24 cellular contexts compared by ENCODE assay signal in genomic region chr15:75371486-75371885, GRCh38. TPM values are rescaled to one million over a fixed set of nuclear protein-coding genes. Genes with fewer than 3 reads are reported as not detected.
DNase-seq lines count a peak whose midpoint lies in the region; ATAC-seq and TF ChIP-seq lines count a peak whose summit lies in the region.
"Had no signal": no experiment of that assay in that cellular context is flagged by ENCODE, and none has a peak within 500 bp of the region (broad histone marks: within the 10 kb centered on the region; RNA-seq: fewer than 3 reads in every experiment).

No MANE protein-coding gene starts in this region.

- no peak overlapping the region for H3K9ac ChIP-seq in mammary epithelial cell (ENCODE audit: insufficient read depth, low read length)
- H3K9ac ChIP-seq: GM23248 had no signal

- H3K27ac ChIP-seq in mammary epithelial cell (ENCODE audit: insufficient read depth, low read depth, low read length) = no peak overlapping the region
- no peak overlapping the region for H3K27ac ChIP-seq in breast epithelium
- H3K27ac ChIP-seq: BLaER1 treated with 17β-estradiol and CSF1 and Interleukin-3, amounts not matched to agents 10 nM and 100 nM; GM23248; SJCRH30 had no signal

- DNase-seq in activated CD8-positive, alpha-beta T cell treated with anti-CD3 and anti-CD28 coated beads for 36 hours = no peak
- no peak for DNase-seq in activated CD8-positive, alpha-beta T cell treated with anti-CD3 and anti-CD28 coated beads, Interleukin-2, amount 10 ng/mL, durations not matched to agents 7 days and 5 days
- peak; percentile 53 for DNase-seq in mammary epithelial cell
- no peak for DNase-seq in breast epithelium (ENCODE audit: low spot score in 2 of 2)
- no peak for DNase-seq in T-helper 17 cell
- DNase-seq: 8988T; CD4-positive, alpha-beta memory T cell; DMS153; GM23248; MG63; NCI-H1417; NCI-H1694 treated with DMSO at 0.1 percent for 48 hours; NCI-H2081 treated with DMSO at 0.1 percent for 48 hours; NCI-H2171 treated with DMSO at 0.1 percent for 48 hours; NCI-H524 treated with DMSO at 0.1 percent for 48 hours; NCI-H82; SJCRH30 had no signal

- peak overlapping the region; percentile 44 for H3K27ac Mint-ChIP-seq in activated CD8-positive, alpha-beta T cell treated with anti-CD3 and anti-CD28 coated beads for 36 hours
- no peak overlapping the region for H3K27ac Mint-ChIP-seq in activated CD8-positive, alpha-beta T cell treated with anti-CD3 and anti-CD28 coated beads, Interleukin-2, amount 10 ng/mL, durations not matched to agents 7 days and 5 days
- H3K27ac Mint-ChIP-seq in T-helper 17 cell = no peak overlapping the region

- no peak overlapping the region for H3K4me2 ChIP-seq in mammary epithelial cell (ENCODE audit: insufficient read depth, low read depth, low read length)

- H3K27me3 ChIP-seq in mammary epithelial cell (ENCODE audit: insufficient read depth, low read length) = no peaks in the 10 kb centered on the region
- H3K27me3 ChIP-seq in breast epithelium = no peaks in the 10 kb centered on the region
- H3K27me3 ChIP-seq: BLaER1 treated with 17β-estradiol and CSF1 and Interleukin-3, amounts not matched to agents 10 nM and 100 nM; MG63; SJCRH30 had no signal

- intact Hi-C loops in activated CD8-positive, alpha-beta T cell treated with anti-CD3 and anti-CD28 coated beads for 36 hours (cut with micrococcal nuclease) = no loop called here
- intact Hi-C loops in mammary epithelial cell (cut with micrococcal nuclease) (no loop called here), breast epithelium (cut with DNase I; ENCODE audit: low total_unique reads) (no loop called here)

- in situ Hi-C loops in mammary epithelial cell (cut with MboI; ENCODE audit: low sequenced_read_pairs in 2 of 2) = no loop called here

- H4K20me1 ChIP-seq in mammary epithelial cell (ENCODE audit: insufficient read depth, low read length) = no peaks in the 10 kb centered on the region

- TF ChIP-seq POLR2A in breast epithelium (IDR thresholded peaks at IDR 0.05) = no peak

- peaks cover 23% of the 10 kb centered on the region for H3K4me1 Mint-ChIP-seq in activated CD8-positive, alpha-beta T cell treated with anti-CD3 and anti-CD28 coated beads for 36 hours (ENCODE audit: low read depth)
- H3K4me1 Mint-ChIP-seq in activated CD8-positive, alpha-beta T cell treated with anti-CD3 and anti-CD28 coated beads, Interleukin-2, amount 10 ng/mL, durations not matched to agents 7 days and 5 days (ENCODE audit: low read depth) = peaks cover 35% of the 10 kb centered on the region
- H3K4me1 Mint-ChIP-seq in T-helper 17 cell = peaks cover 22% of the 10 kb centered on the region

- H3K4me3 Mint-ChIP-seq in activated CD8-positive, alpha-beta T cell treated with anti-CD3 and anti-CD28 coated beads for 36 hours = no peak overlapping the region
- no peak overlapping the region for H3K4me3 Mint-ChIP-seq in activated CD8-positive, alpha-beta T cell treated with anti-CD3 and anti-CD28 coated beads, Interleukin-2, amount 10 ng/mL, durations not matched to agents 7 days and 5 days
- no peak overlapping the region for H3K4me3 Mint-ChIP-seq in T-helper 17 cell
- H3K4me3 Mint-ChIP-seq: CD4-positive, alpha-beta memory T cell had no signal

- H3K9me3 ChIP-seq in mammary epithelial cell (replicated peaks; ENCODE audit: insufficient read depth, low read length) = no peaks in the 10 kb centered on the region
- H3K9me3 ChIP-seq in breast epithelium = no peaks in the 10 kb centered on the region
- no peaks in the 10 kb centered on the region for H3K9me3 ChIP-seq in T-helper 17 cell (ENCODE audit: control insufficient read depth, low read length, poor library complexity, severe bottlenecking)
- H3K9me3 ChIP-seq: BLaER1 treated with 17β-estradiol and CSF1 and Interleukin-3, amounts not matched to agents 10 nM and 100 nM; HAP-1; MG63; SJCRH30 had no signal

- no TSS peak for BruUV-seq in mammary epithelial cell (replicated peaks; lab: Mats Ljungman, UMichigan)

- no peaks in the 10 kb centered on the region for H3K27me3 Mint-ChIP-seq in activated CD8-positive, alpha-beta T cell treated with anti-CD3 and anti-CD28 coated beads for 36 hours
- no peaks in the 10 kb centered on the region for H3K27me3 Mint-ChIP-seq in activated CD8-positive, alpha-beta T cell treated with anti-CD3 and anti-CD28 coated beads, Interleukin-2, amount 10 ng/mL, durations not matched to agents 7 days and 5 days (ENCODE audit: low read depth)
- no peaks in the 10 kb centered on the region for H3K27me3 Mint-ChIP-seq in T-helper 17 cell
- H3K27me3 Mint-ChIP-seq: CD4-positive, alpha-beta memory T cell had no signal

- ATAC-seq in activated CD8-positive, alpha-beta T cell treated with anti-CD3 and anti-CD28 coated beads for 36 hours = no peak
- no peak for ATAC-seq in activated CD8-positive, alpha-beta T cell treated with anti-CD3 and anti-CD28 coated beads, Interleukin-2, amount 10 ng/mL, durations not matched to agents 7 days and 5 days
- peak; percentile 23 for ATAC-seq in esophagus mucosa
- no peak for ATAC-seq in T-helper 17 cell
- no peak for ATAC-seq in HG02610 (IDR thresholded peaks at IDR 0.05; ENCODE audit: unreplicated experiment)
- no peak for ATAC-seq in HG02588 (IDR thresholded peaks at IDR 0.05; ENCODE audit: unreplicated experiment)
- ATAC-seq: Panc1 had no signal

- CTCF ChIA-PET in activated CD8-positive, alpha-beta T cell treated with anti-CD3 and anti-CD28 coated beads for 36 hours (lab: Charles Lee) = interaction anchor here (1.0 kb wide), 1 partner anchor 270 kb away, joined by 3 read pairs; no protein-coding TSS in a partner anchor
- CTCF ChIA-PET in activated CD8-positive, alpha-beta T cell treated with anti-CD3 and anti-CD28 coated beads, Interleukin-2, amount 10 ng/mL, durations not matched to agents 7 days and 5 days (lab: Charles Lee) = no interaction called here
- CTCF ChIA-PET in mammary epithelial cell (lab: Charles Lee; ENCODE audit: low non-redundant PET) = no interaction called here

- TF ChIP-seq CTCF in activated CD8-positive, alpha-beta T cell treated with anti-CD3 and anti-CD28 coated beads for 36 hours (IDR thresholded peaks at IDR 0.05) = no peak
- TF ChIP-seq CTCF in mammary epithelial cell (conservative IDR thresholded peaks at IDR 0.05 in 1 of 2, IDR thresholded peaks at IDR 0.05 in 1 of 2; ENCODE audit: extremely low read depth in 1 of 2, insufficient read depth in 1 of 2, low read depth in 1 of 2, low read length in 2 of 2) = no peak
- TF ChIP-seq CTCF in breast epithelium (IDR thresholded peaks at IDR 0.05) = no peak

- dilution Hi-C loops in mammary epithelial cell (cut with HindIII; ENCODE audit: low sequenced_read_pairs) = no loop called here

- H3K36me3 ChIP-seq in mammary epithelial cell (ENCODE audit: insufficient read depth, low read length) (peaks cover 16% of the 10 kb centered on the region), breast epithelium (peaks cover 7% of the 10 kb centered on the region)

- no peaks in the 10 kb centered on the region for H3K9me3 Mint-ChIP-seq in activated CD8-positive, alpha-beta T cell treated with anti-CD3 and anti-CD28 coated beads for 36 hours
- H3K9me3 Mint-ChIP-seq in activated CD8-positive, alpha-beta T cell treated with anti-CD3 and anti-CD28 coated beads, Interleukin-2, amount 10 ng/mL, durations not matched to agents 7 days and 5 days (ENCODE audit: insufficient read depth) = no peaks in the 10 kb centered on the region
- H3K9me3 Mint-ChIP-seq: CD4-positive, alpha-beta memory T cell had no signal

- H3K4me3 ChIP-seq in mammary epithelial cell (replicated peaks in 1 of 3; ENCODE audit: insufficient read depth in 1 of 3, low read depth in 2 of 3, low read length in 3 of 3) (no peak overlapping the region), breast epithelium (no peak overlapping the region)
- H3K4me3 ChIP-seq: BLaER1 treated with 17β-estradiol and CSF1 and Interleukin-3, amounts not matched to agents 10 nM and 100 nM; GM23248; HAP-1; MG63; SJCRH30 had no signal

- 0% methylated on average over 1 of the region's 1 CpG for WGBS in mammary epithelial cell (ENCODE audit: low coverage, missing lambda C conversion rate)

- peaks cover 33% of the 10 kb centered on the region for H3K79me2 ChIP-seq in mammary epithelial cell (ENCODE audit: insufficient read depth, low read length)

- H2AFZ ChIP-seq in mammary epithelial cell (ENCODE audit: low read depth, low read length) = no peak overlapping the region
- H2AFZ ChIP-seq: GM23248 had no signal

- H3K4me1 ChIP-seq in mammary epithelial cell (ENCODE audit: insufficient read depth, low read length) (peaks cover 42% of the 10 kb centered on the region), breast epithelium (peaks cover 6 to 8% of the 10 kb centered on the region in 2 donors)
- H3K4me1 ChIP-seq: SJCRH30 had no signal

- POLR2A ChIA-PET in activated CD8-positive, alpha-beta T cell treated with anti-CD3 and anti-CD28 coated beads for 36 hours (lab: Charles Lee) = interaction anchor here (0.7 to 6.2 kb wide), 5 partner anchors 12 to 269 kb away, joined by 3 to 81 read pairs (median 3); partner anchors contain the start of genes NEIL1 and SNUPN
- POLR2A ChIA-PET in activated CD8-positive, alpha-beta T cell treated with anti-CD3 and anti-CD28 coated beads, Interleukin-2, amount 10 ng/mL, durations not matched to agents 7 days and 5 days (lab: Charles Lee) = no interaction called here

- peaks cover 50% of the 10 kb centered on the region for H3K36me3 Mint-ChIP-seq in activated CD8-positive, alpha-beta T cell treated with anti-CD3 and anti-CD28 coated beads for 36 hours (ENCODE audit: low read depth)
- H3K36me3 Mint-ChIP-seq in activated CD8-positive, alpha-beta T cell treated with anti-CD3 and anti-CD28 coated beads, Interleukin-2, amount 10 ng/mL, durations not matched to agents 7 days and 5 days (ENCODE audit: low read depth) = peaks cover 60% of the 10 kb centered on the region
- peaks cover 9% of the 10 kb centered on the region for H3K36me3 Mint-ChIP-seq in T-helper 17 cell (ENCODE audit: low read depth)

RNA-seq across cellular contexts. Expression of gene MAN2C1, which starts 3.1 kb away (rescaled TPM):
- 100 to 1,000 TPM; 170 to 181 TPM for total RNA-seq in activated CD8-positive, alpha-beta T cell treated with anti-CD3 and anti-CD28 coated beads for 36 hours
- 100 to 1,000 TPM; 123 to 131 TPM for total RNA-seq in activated CD8-positive, alpha-beta T cell treated with anti-CD3 and anti-CD28 coated beads, Interleukin-2, amount 10 ng/mL, durations not matched to agents 7 days and 5 days
- total RNA-seq in mammary epithelial cell = 100 to 1,000 TPM in 1 of 2 donors, 10 to 100 TPM in 1; 78.2 to 156 TPM
- 35.5 TPM for polyA plus RNA-seq in mammary epithelial cell
- 48.3 TPM for polyA minus RNA-seq in mammary epithelial cell
- total RNA-seq in breast epithelium = 100 to 1,000 TPM; 112 to 259 (median 169) TPM
- 66.1 TPM for total RNA-seq in esophagus mucosa
- 100 to 1,000 TPM; 344 to 450 TPM for total RNA-seq in T-helper 17 cell

RNA-seq across cellular contexts. Expression of gene NEIL1, which starts 24.6 kb away (rescaled TPM):
- total RNA-seq in activated CD8-positive, alpha-beta T cell treated with anti-CD3 and anti-CD28 coated beads for 36 hours = 10 to 100 TPM; 11.6 to 11.7 TPM
- 1 to 10 TPM; 2.8 to 3.2 TPM for total RNA-seq in activated CD8-positive, alpha-beta T cell treated with anti-CD3 and anti-CD28 coated beads, Interleukin-2, amount 10 ng/mL, durations not matched to agents 7 days and 5 days
- total RNA-seq in mammary epithelial cell (1 to 10 TPM; 7.4 to 7.7 TPM), breast epithelium (100 to 1,000 TPM in 1 of 3 donors, 10 to 100 TPM in 2; 23.4 to 101 (median 97.9) TPM), esophagus mucosa (4.7 TPM), T-helper 17 cell (10 to 100 TPM; 31.6 to 45.0 TPM)
- 2.3 TPM for polyA plus RNA-seq in mammary epithelial cell
- polyA minus RNA-seq in mammary epithelial cell = not detected
- total RNA-seq: Daoy had no signal

RNA-seq across cellular contexts. Expression of gene COMMD4, which starts 35.6 kb away (rescaled TPM):
- 10 to 100 TPM; 67.1 to 72.3 TPM for total RNA-seq in activated CD8-positive, alpha-beta T cell treated with anti-CD3 and anti-CD28 coated beads for 36 hours
- 100 to 1,000 TPM; 101 to 103 TPM for total RNA-seq in activated CD8-positive, alpha-beta T cell treated with anti-CD3 and anti-CD28 coated beads, Interleukin-2, amount 10 ng/mL, durations not matched to agents 7 days and 5 days
- total RNA-seq in mammary epithelial cell (10 to 100 TPM; 41.5 to 45.3 TPM), breast epithelium (10 to 100 TPM; 61.6 to 66.6 (median 63.6) TPM), esophagus mucosa (40.1 TPM), T-helper 17 cell (10 to 100 TPM; 24.7 to 27.3 TPM)
- polyA plus RNA-seq in mammary epithelial cell = 158 TPM
- polyA minus RNA-seq in mammary epithelial cell = 29.1 TPM
